ENCODE assay signal across 26 cellular contexts in genomic region chr3:61884794-61885193, GRCh38.
DNase-seq lines count a peak whose midpoint lies in the region; ATAC-seq, FAIRE-seq and TF ChIP-seq lines count a peak whose summit lies in the region.
"Had no signal": no experiment of that assay in that cellular context is flagged by ENCODE, and none has a peak within 500 bp of the region (broad histone marks: within the 10 kb centered on the region; RNA-seq: fewer than 3 reads in every experiment).

No MANE protein-coding gene starts in this region.

- BruUV-seq in HepG2 (replicated peaks; lab: Mats Ljungman, UMichigan) = no TSS peak

- H3K27ac ChIP-seq in right lobe of liver (no peak overlapping the region), HepG2 (ENCODE audit: extremely low read length, insufficient read depth, low read length) (no peak overlapping the region), VCaP (peak overlapping the region; percentile 14; the same call in 1 of the 2 replicates), caudate nucleus (ENCODE audit: low read depth, low read length) (no peak overlapping the region)
- H3K27ac ChIP-seq: BLaER1 had no signal

- TF ChIP-seq RAD21 in HepG2 (CRISPR knock-in tag; IDR thresholded peaks at IDR 0.05) = no peak

- ATAC-seq in right lobe of liver (peak in 3 of 4 donors; percentile 32 to 50 (median 38)), HepG2 (no peak), left lobe of liver (peak; percentile 61)
- ATAC-seq: GM12878 had no signal

- H3K27me3 ChIP-seq in right lobe of liver (no peaks in the 10 kb centered on the region), HepG2 (ENCODE audit: control insufficient read depth in 1 of 2, insufficient read depth in 2 of 2, low read length in 2 of 2) (no peaks in the 10 kb centered on the region)
- H3K27me3 ChIP-seq: BE2C, BLaER1 had no signal

- H3K4me3 ChIP-seq in right lobe of liver = no peak overlapping the region
- H3K4me3 ChIP-seq in HepG2 (replicated peaks in 1 of 3; ENCODE audit: insufficient read depth in 1 of 3, low read depth in 2 of 3, low read length in 3 of 3) = no peak overlapping the region
- H3K4me3 ChIP-seq: BLaER1, GM12878 had no signal

- in situ Hi-C loops in HepG2 (cut with HindIII; ENCODE audit: extremely low pct_ligation_motif_present, low pct_unique_long_range_greater_than_20kb) = no loop called here

- TF ChIP-seq CTCF in right lobe of liver (IDR thresholded peaks at IDR 0.05) (no peak), HepG2 (CRISPR knock-in tag; IDR thresholded peaks at IDR 0.05) (no peak), VCaP (conservative IDR thresholded peaks at IDR 0.05) (no peak)

- H4K20me1 ChIP-seq in HepG2 (ENCODE audit: insufficient read depth, low read length) = no peaks in the 10 kb centered on the region
- H4K20me1 ChIP-seq: BLaER1 had no signal

- DNase-seq in right lobe of liver (no peak), HepG2 (ENCODE audit: low spot score) (no peak), left lobe of liver (ENCODE audit: low spot score) (no peak), caudate nucleus (lab: John Stamatoyannopoulos, UW) (no peak), T-helper 1 cell (no peak)
- DNase-seq: 8988T; ACHN; BE2C; C1 segment of cervical spinal cord; CD4-positive, alpha-beta memory T cell; CD4-positive, CD25-positive, alpha-beta regulatory T cell; CD8-positive, alpha-beta memory T cell; COR-L47; DMS 273 treated with DMSO at 0.1 percent for 48 hours; DMS153; DMS53; DMS79; DND-41; EL; GDM1 had no signal

- peaks cover 2% of the 10 kb centered on the region for H3K79me2 ChIP-seq in HepG2 (ENCODE audit: insufficient read depth, low read length)

- no peak for FAIRE-seq in HepG2 (lab: Jason Lieb, UNC)
- FAIRE-seq: A204.1, GM12878, GM12892, GM19239 had no signal

- no peak overlapping the region for H2AFZ ChIP-seq in HepG2 (ENCODE audit: low read length)

- no peak overlapping the region for H3K4me2 ChIP-seq in HepG2 (ENCODE audit: low read depth, low read length)
- H3K4me2 ChIP-seq: BLaER1 had no signal

- no peak for TF ChIP-seq POLR2A in right lobe of liver (IDR thresholded peaks at IDR 0.05)
- no peak for TF ChIP-seq POLR2A in HepG2 (IDR thresholded peaks at IDR 0.05; ENCODE audit: insufficient read depth in 1 of 2, low read depth in 2 of 2, low read length in 2 of 2)

- WGBS in right lobe of liver (ENCODE audit: insufficient coverage, low coverage, low lambda C conversion rate, missing lambda C conversion rate) = 32% methylated on average over 4 of the region's 4 CpGs
- WGBS in HepG2 (ENCODE audit: low lambda C conversion rate) = 91% methylated on average over 4 of the region's 4 CpGs

- CTCF ChIA-PET in HepG2 (lab: Yijun Ruan, JAX; ENCODE audit: low intra/inter-chr PET ratio, low total read pairs) = no interaction called here

- TF ChIP-seq EP300 in HepG2 (IDR thresholded peaks at IDR 0.05; ENCODE audit: low read depth in 2 of 2, low read length in 2 of 2) (no peak), HepG2 (CRISPR knock-in tag; IDR thresholded peaks at IDR 0.05; ENCODE audit: borderline replicate concordance) (no peak)

- intact Hi-C loops in right lobe of liver (cut with DNase I) = no loop called here
- intact Hi-C loops in HepG2 (cut with micrococcal nuclease; ENCODE audit: unreplicated experiment) = no loop called here

- POLR2A ChIA-PET in HepG2 (lab: Yijun Ruan, JAX) = no interaction called here

- no peaks in the 10 kb centered on the region for H3K9me3 ChIP-seq in right lobe of liver
- no peaks in the 10 kb centered on the region for H3K9me3 ChIP-seq in HepG2 (ENCODE audit: low read length)
- H3K9me3 ChIP-seq: BE2C, BLaER1 had no signal

- H3K4me1 ChIP-seq in right lobe of liver (peaks cover 0 to 7% (median 2%) of the 10 kb centered on the region in 4 donors), HepG2 (ENCODE audit: insufficient read depth, low read length) (peaks cover 8% of the 10 kb centered on the region; the same call in 1 of the 2 replicates)
- H3K4me1 ChIP-seq: BE2C had no signal

- H3K36me3 ChIP-seq in right lobe of liver (no peaks in the 10 kb centered on the region), HepG2 (replicated peaks in 1 of 2; ENCODE audit: control insufficient read depth in 1 of 2, insufficient read depth in 2 of 2, low read length in 2 of 2) (no peaks in the 10 kb centered on the region)
- H3K36me3 ChIP-seq: BE2C, BLaER1 had no signal

- no peak overlapping the region for H3K9ac ChIP-seq in HepG2 (ENCODE audit: insufficient read depth, low read depth, low read length)
- H3K9ac ChIP-seq: BLaER1 had no signal

TF ChIP-seq in HepG2, 621 proteins besides CTCF, POLR2A, EP300 and RAD21 (continues in another document):
- TF ChIP-seq, protein P1, sequence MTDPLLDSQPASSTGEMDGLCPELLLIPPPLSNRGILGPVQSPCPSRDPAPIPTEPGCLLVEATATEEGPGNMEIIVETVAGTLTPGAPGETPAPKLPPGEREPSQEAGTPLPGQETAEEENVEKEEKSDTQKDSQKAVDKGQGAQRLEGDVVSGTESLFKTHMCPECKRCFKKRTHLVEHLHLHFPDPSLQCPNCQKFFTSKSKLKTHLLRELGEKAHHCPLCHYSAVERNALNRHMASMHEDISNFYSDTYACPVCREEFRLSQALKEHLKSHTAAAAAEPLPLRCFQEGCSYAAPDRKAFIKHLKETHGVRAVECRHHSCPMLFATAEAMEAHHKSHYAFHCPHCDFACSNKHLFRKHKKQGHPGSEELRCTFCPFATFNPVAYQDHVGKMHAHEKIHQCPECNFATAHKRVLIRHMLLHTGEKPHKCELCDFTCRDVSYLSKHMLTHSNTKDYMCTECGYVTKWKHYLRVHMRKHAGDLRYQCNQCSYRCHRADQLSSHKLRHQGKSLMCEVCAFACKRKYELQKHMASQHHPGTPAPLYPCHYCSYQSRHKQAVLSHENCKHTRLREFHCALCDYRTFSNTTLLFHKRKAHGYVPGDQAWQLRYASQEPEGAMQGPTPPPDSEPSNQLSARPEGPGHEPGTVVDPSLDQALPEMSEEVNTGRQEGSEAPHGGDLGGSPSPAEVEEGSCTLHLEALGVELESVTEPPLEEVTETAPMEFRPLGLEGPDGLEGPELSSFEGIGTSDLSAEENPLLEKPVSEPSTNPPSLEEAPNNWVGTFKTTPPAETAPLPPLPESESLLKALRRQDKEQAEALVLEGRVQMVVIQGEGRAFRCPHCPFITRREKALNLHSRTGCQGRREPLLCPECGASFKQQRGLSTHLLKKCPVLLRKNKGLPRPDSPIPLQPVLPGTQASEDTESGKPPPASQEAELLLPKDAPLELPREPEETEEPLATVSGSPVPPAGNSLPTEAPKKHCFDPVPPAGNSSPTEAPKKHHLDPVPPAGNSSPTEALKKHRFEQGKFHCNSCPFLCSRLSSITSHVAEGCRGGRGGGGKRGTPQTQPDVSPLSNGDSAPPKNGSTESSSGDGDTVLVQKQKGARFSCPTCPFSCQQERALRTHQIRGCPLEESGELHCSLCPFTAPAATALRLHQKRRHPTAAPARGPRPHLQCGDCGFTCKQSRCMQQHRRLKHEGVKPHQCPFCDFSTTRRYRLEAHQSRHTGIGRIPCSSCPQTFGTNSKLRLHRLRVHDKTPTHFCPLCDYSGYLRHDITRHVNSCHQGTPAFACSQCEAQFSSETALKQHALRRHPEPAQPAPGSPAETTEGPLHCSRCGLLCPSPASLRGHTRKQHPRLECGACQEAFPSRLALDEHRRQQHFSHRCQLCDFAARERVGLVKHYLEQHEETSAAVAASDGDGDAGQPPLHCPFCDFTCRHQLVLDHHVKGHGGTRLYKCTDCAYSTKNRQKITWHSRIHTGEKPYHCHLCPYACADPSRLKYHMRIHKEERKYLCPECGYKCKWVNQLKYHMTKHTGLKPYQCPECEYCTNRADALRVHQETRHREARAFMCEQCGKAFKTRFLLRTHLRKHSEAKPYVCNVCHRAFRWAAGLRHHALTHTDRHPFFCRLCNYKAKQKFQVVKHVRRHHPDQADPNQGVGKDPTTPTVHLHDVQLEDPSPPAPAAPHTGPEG (CRISPR knock-in tag; IDR thresholded peaks at IDR 0.05) = no peak
- TF ChIP-seq PTBP1 (IDR thresholded peaks at IDR 0.05; ENCODE audit: low read depth, low read length, poor library complexity, severe bottlenecking) (no peak), BHLHE40 (IDR thresholded peaks at IDR 0.05; ENCODE audit: low read length) (no peak), HNRNPK (IDR thresholded peaks at IDR 0.05; ENCODE audit: low read depth, low read length, poor library complexity, severe bottlenecking) (no peak), ATF7 (IDR thresholded peaks at IDR 0.05) (no peak), ATF7 (CRISPR knock-in tag; IDR thresholded peaks at IDR 0.05) (no peak), TBX3 (IDR thresholded peaks at IDR 0.05; ENCODE audit: borderline replicate concordance) (no peak), STAT5B (CRISPR knock-in tag; IDR thresholded peaks at IDR 0.05) (no peak), ZBTB3 (CRISPR knock-in tag; IDR thresholded peaks at IDR 0.05; ENCODE audit: borderline replicate concordance, low read depth) (no peak), SOX6 (IDR thresholded peaks at IDR 0.05) (no peak), SOX6 (CRISPR knock-in tag; IDR thresholded peaks at IDR 0.05) (no peak)
- TF ChIP-seq, protein P2, sequence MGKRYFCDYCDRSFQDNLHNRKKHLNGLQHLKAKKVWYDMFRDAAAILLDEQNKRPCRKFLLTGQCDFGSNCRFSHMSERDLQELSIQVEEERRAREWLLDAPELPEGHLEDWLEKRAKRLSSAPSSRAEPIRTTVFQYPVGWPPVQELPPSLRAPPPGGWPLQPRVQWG (CRISPR knock-in tag; IDR thresholded peaks at IDR 0.05; ENCODE audit: borderline replicate concordance, low read depth) = no peak
- TF ChIP-seq, protein P3, sequence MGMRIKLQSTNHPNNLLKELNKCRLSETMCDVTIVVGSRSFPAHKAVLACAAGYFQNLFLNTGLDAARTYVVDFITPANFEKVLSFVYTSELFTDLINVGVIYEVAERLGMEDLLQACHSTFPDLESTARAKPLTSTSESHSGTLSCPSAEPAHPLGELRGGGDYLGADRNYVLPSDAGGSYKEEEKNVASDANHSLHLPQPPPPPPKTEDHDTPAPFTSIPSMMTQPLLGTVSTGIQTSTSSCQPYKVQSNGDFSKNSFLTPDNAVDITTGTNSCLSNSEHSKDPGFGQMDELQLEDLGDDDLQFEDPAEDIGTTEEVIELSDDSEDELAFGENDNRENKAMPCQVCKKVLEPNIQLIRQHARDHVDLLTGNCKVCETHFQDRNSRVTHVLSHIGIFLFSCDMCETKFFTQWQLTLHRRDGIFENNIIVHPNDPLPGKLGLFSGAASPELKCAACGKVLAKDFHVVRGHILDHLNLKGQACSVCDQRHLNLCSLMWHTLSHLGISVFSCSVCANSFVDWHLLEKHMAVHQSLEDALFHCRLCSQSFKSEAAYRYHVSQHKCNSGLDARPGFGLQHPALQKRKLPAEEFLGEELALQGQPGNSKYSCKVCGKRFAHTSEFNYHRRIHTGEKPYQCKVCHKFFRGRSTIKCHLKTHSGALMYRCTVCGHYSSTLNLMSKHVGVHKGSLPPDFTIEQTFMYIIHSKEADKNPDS (CRISPR knock-in tag; IDR thresholded peaks at IDR 0.05) = no peak
